15 cellular contexts compared by ENCODE assay signal in the genomic region with DNA sequence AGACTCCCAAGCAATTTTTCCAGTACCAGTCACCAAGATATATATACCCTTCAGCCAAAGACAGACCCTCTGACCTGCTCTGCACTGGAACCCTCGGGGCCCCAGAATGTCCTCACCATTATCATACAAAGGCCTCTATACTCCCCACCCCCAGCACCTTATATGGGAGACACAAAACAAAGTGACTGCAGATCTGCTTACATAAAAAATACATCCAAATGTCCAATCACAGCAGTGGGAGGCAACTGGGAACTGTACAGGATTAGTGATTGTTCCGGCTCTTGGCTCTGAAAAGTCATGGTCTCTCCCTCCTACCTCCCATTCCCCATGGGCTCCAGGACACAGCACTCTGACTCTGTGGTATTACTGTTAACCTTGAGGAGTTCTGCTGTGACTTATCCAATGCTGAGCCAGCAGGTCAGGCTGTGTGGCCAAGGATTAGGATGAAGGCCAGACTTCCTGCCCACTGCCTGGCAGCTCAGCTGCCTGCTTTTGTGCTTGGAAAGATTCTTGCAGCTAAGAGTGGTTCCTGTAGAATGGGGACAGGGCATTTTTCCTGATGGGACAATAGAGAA. TPM values are rescaled to one million over a fixed set of nuclear protein-coding genes. Genes with fewer than 3 reads are reported as not detected.
DNase-seq lines count a peak whose midpoint lies in the region; ATAC-seq lines count a peak whose summit lies in the region.
"Had no signal": no experiment of that assay in that cellular context is flagged by ENCODE, and none has a peak within 500 bp of the region (broad histone marks: within the 10 kb centered on the region; RNA-seq: fewer than 3 reads in every experiment).

No MANE protein-coding gene starts in this region.

- no peak overlapping the region for H3K4me3 ChIP-seq in H7 (ENCODE audit: insufficient read depth, low read depth, low read length)
- H3K4me3 ChIP-seq: colonic mucosa, lung had no signal

- DNase-seq in H7 (peak; percentile 4), astrocyte of the hippocampus (ENCODE audit: low read depth, low spot score) (peak; percentile 18), iris pigment epithelial cell (ENCODE audit: low read depth) (peak; percentile 26), renal cortical epithelial cell (ENCODE audit: low read depth) (peak; percentile 57), superior temporal gyrus (ENCODE audit: extremely low spot score) (no peak), AG08395 (ENCODE audit: low spot score) (no peak)
- DNase-seq: activated CD4-positive, alpha-beta T cell treated with anti-CD3 and anti-CD28 coated beads, Interleukin-2, amount 10 ng/mL, durations not matched to agents 7 days and 5 days; activated T-cell treated with anti-CD3 and anti-CD28 coated beads, Interleukin-2, amount 50 U/mL, for 24 hours; colonic mucosa; EL; NCI-H2029 treated with DMSO at 0.1 percent for 48 hours; occipital lobe had no signal

- no peaks in the 10 kb centered on the region for H3K36me3 ChIP-seq in H7 (replicated peaks; ENCODE audit: control insufficient read depth, insufficient read depth, low read length)
- H3K36me3 ChIP-seq: colonic mucosa had no signal

- ATAC-seq in GM19324 (IDR thresholded peaks at IDR 0.05; ENCODE audit: low FRiP score, unreplicated experiment) (no peak), GM21737 (IDR thresholded peaks at IDR 0.05; ENCODE audit: unreplicated experiment) (no peak)

- H3K27me3 ChIP-seq in H7 (ENCODE audit: control insufficient read depth, insufficient read depth, low read length): no peaks in the 10 kb centered on the region
- H3K27me3 ChIP-seq: colonic mucosa had no signal

RNA-seq across cellular contexts. Expression of a gene that starts 13.7 kb away (rescaled TPM):
- total RNA-seq in H7 (2014; rRNA removed; shearing (Covaris generic)): 192 and 227 TPM in 2 replicates
- total RNA-seq in renal cortical epithelial cell: 28.8 and 42.4 TPM in 2 replicates

RNA-seq across cellular contexts. Expression of a gene that starts 35.0 kb away (rescaled TPM):
- 5.7 and 8.3 TPM in 2 replicates for total RNA-seq in H7 (2014; rRNA removed; shearing (Covaris generic))
- 12.7 and 18.4 TPM in 2 replicates for total RNA-seq in renal cortical epithelial cell

RNA-seq across cellular contexts. Expression of a gene that starts 49.5 kb away (rescaled TPM):
- total RNA-seq in H7 (2014; rRNA removed; shearing (Covaris generic)): 80.8 and 86.6 TPM in 2 replicates
- 17.1 and 61.1 TPM in 2 replicates for total RNA-seq in renal cortical epithelial cell

RNA-seq across cellular contexts. Expression of a gene that starts 56.2 kb away (rescaled TPM):
- 54.6 and 79.8 TPM in 2 replicates for total RNA-seq in H7 (2014; rRNA removed; shearing (Covaris generic))
- total RNA-seq in renal cortical epithelial cell: 180 and 295 TPM in 2 replicates

Comparison
In these comparisons a context has a peak if more than half of its experiments do, and no peak if none do; other contexts are left out.
1. DNase-seq: peak in H7 (single experiment), astrocyte of the hippocampus (single experiment), iris pigment epithelial cell (single experiment) and renal cortical epithelial cell (single experiment); none in superior temporal gyrus (single experiment) and AG08395 (single experiment).